Comparison of ENCODE assay signal across 7 cellular contexts in the genomic region with DNA sequence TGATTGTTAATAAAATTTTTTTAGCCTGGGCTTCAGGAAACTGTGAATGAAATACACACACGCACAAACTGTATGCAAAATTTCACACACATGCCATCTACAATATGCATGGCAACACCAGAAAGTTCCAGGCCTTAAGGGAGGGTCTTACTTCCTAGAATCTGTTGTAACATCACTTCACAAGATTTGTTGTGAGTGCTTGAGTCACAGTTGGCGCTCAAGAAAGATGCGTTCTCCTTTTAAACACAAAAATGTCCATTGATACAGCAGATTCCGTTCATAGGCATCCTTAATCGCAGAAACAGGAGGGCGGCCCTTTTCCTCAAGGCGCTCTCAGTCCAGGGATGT. TPM values are rescaled to one million over a fixed set of nuclear protein-coding genes. Genes with fewer than 3 reads are reported as not detected.
A peak's percentile ranks its signal among the peaks of the same experiment; 100 is the strongest.
DNase-seq lines count a peak whose midpoint lies in the region; FAIRE-seq and TF ChIP-seq lines count a peak whose summit lies in the region.

No MANE protein-coding gene starts in this region.

- CTCF ChIA-PET in HEK293T (lab: Yijun Ruan, JAX): no interaction called here

- 3 to 4% (median 3%) methylated on average over 7 of the region's 7 CpGs for WGBS in stomach, 5 donors

- no peak for DNase-seq in HFFc6
- DNase-seq in stomach: no peak
- DNase-seq in HEK293T (ENCODE audit: extremely low spot score): no peak
- no peak for DNase-seq in GM19239 (ENCODE audit: insufficient read length, low spot score)
- DNase-seq in HTR-8/SVneo (ENCODE audit: insufficient read length, low spot score): no peak

- peak overlapping the region; percentile 96 for H3K4me3 ChIP-seq in WI38 (ENCODE audit: low read depth, low read length)
- H3K4me3 ChIP-seq in iPS-11a (ENCODE audit: low read depth, low read length): peak overlapping the region; percentile 94
- H3K4me3 ChIP-seq in stomach: peak overlapping the region; percentile 60 to 79 (median 70)

- FAIRE-seq in GM19239 (lab: Jason Lieb, UNC): no peak
- FAIRE-seq in HTR-8/SVneo (lab: Jason Lieb, UNC): no peak

- H3K27me3 ChIP-seq in stomach: no peaks in the 10 kb centered on the region

- peak overlapping the region; percentile 98 for H3K27ac Mint-ChIP-seq in HFFc6

- peaks cover 23% of the 10 kb centered on the region for H3K4me1 Mint-ChIP-seq in HFFc6 (ENCODE audit: low read depth)

- POLR2A ChIA-PET in HEK293T (lab: Yijun Ruan, JAX): interaction anchor here (1.0 kb wide), 1 partner anchor 59 kb away, joined by 3 read pairs; no protein-coding TSS in a partner anchor

- H3K9me3 ChIP-seq in stomach: no peaks in the 10 kb centered on the region

- no peak for TF ChIP-seq CTCF in HFFc6 (IDR thresholded peaks at IDR 0.05)
- no peak for TF ChIP-seq CTCF in WI38 (IDR thresholded peaks at IDR 0.05; ENCODE audit: low read depth, low read length)
- no peak for TF ChIP-seq CTCF in stomach (IDR thresholded peaks at IDR 0.05)

- peaks cover 8 to 55% (median 29%) of the 10 kb centered on the region in 4 donors for H3K4me1 ChIP-seq in stomach

- TF ChIP-seq POLR2A in stomach (IDR thresholded peaks at IDR 0.05): no peak

- peak overlapping the region; percentile 75 to 89 (median 87) for H3K27ac ChIP-seq in stomach

- peaks cover 11% of the 10 kb centered on the region for H3K36me3 Mint-ChIP-seq in HFFc6 (ENCODE audit: low read depth)

- H3K27me3 Mint-ChIP-seq in HFFc6 (ENCODE audit: insufficient read depth): peaks cover 3% of the 10 kb centered on the region; the same call in 1 of the 2 replicates

- H3K4me3 Mint-ChIP-seq in HFFc6: peak overlapping the region; percentile 100

- no peak for TF ChIP-seq EP300 in stomach (IDR thresholded peaks at IDR 0.05)

- intact Hi-C loops in stomach (cut with DNase I; ENCODE audit: low total_unique reads): no loop called here

- no peaks in the 10 kb centered on the region for H3K9me3 Mint-ChIP-seq in HFFc6

- peaks cover 3 to 11% (median 6%) of the 10 kb centered on the region in 4 donors for H3K36me3 ChIP-seq in stomach

TF ChIP-seq in HEK293T, 16 proteins besides CTCF, POLR2A, EP300 and RAD21:
- TF ChIP-seq NFRKB (IDR thresholded peaks at IDR 0.05) (no peak), HDGF (IDR thresholded peaks at IDR 0.05; ENCODE audit: borderline replicate concordance) (no peak), SP1 (IDR thresholded peaks at IDR 0.05) (no peak), TARDBP (IDR thresholded peaks at IDR 0.05) (no peak), BHLHE40 (IDR thresholded peaks at IDR 0.05; ENCODE audit: borderline replicate concordance) (no peak), L3MBTL2 (conservative IDR thresholded peaks at IDR 0.05) (no peak; the same call in 1 of the 2 replicates), ELF4 (IDR thresholded peaks at IDR 0.05) (no peak), ARNT (IDR thresholded peaks at IDR 0.05) (no peak), FOXA1 (IDR thresholded peaks at IDR 0.05) (no peak)
- TF ChIP-seq, protein P1, sequence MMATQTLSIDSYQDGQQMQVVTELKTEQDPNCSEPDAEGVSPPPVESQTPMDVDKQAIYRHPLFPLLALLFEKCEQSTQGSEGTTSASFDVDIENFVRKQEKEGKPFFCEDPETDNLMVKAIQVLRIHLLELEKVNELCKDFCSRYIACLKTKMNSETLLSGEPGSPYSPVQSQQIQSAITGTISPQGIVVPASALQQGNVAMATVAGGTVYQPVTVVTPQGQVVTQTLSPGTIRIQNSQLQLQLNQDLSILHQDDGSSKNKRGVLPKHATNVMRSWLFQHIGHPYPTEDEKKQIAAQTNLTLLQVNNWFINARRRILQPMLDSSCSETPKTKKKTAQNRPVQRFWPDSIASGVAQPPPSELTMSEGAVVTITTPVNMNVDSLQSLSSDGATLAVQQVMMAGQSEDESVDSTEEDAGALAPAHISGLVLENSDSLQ (IDR thresholded peaks at IDR 0.05): no peak

RNA-seq across cellular contexts. Expression of a gene that starts 0.5 kb away (rescaled TPM):
- total RNA-seq in HFFc6 (2021; fragmentation: NEBNext Ultra II Directional; extraction: Animal tissue kit (Norgen Biotek cat#: 25700)): 100 to 1,000 TPM; 148 to 158 (median 153) TPM
- total RNA-seq in stomach: 10 to 100 TPM in 3 of 5 donors, 1 to 10 TPM in 2; 5.5 to 62.5 (median 32.9) TPM
- polyA plus RNA-seq in stomach: 10 to 100 TPM; 58.5 to 87.5 (median 62.9) TPM

RNA-seq across cellular contexts. Expression of a gene that starts 55.9 kb away (rescaled TPM):
- total RNA-seq in HFFc6 (2021; fragmentation: NEBNext Ultra II Directional; extraction: Animal tissue kit (Norgen Biotek cat#: 25700)): under 1 TPM; 0.38 to 0.70 (median 0.56) TPM
- total RNA-seq in stomach: 1 to 10 TPM in 3 of 5 donors, under 1 TPM in 1, not detected in 1; 0.45 to 8.2 (median 4.2) TPM
- 1 to 10 TPM in 1 of 3 donors, under 1 TPM in 2; 0.23 to 1.6 (median 0.76) TPM for polyA plus RNA-seq in stomach

RNA-seq across cellular contexts. Expression of a gene that starts 56.6 kb away (rescaled TPM):
- total RNA-seq in HFFc6 (2021; fragmentation: NEBNext Ultra II Directional; extraction: Animal tissue kit (Norgen Biotek cat#: 25700)): under 1 TPM in 1 of 6 experiments, not detected in 5; 0.21 TPM
- under 1 TPM in 1 of 5 donors, not detected in 4; 0.73 TPM for total RNA-seq in stomach
- under 1 TPM in 2 of 3 donors, not detected in 1; 0.38 to 0.44 TPM for polyA plus RNA-seq in stomach
